19 cellular contexts compared by ENCODE assay signal in the genomic region with DNA sequence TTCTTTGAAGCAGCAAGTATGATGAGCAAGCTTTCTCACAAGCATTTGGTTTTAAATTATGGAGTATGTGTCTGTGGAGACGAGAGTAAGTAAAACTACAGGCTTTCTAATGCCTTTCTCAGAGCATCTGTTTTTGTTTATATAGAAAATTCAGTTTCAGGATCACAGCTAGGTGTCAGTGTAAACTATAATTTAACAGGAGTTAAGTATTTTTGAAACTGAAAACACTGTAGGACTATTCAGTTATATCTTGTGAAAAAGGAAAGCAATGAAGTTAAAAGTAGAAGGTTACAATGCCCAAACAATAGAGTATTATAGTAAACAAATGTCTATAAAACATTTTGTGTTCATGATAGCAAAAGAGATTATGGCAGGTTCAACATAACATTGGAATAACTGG.
DNase-seq lines count a peak whose midpoint lies in the region; ATAC-seq and TF ChIP-seq lines count a peak whose summit lies in the region.
"Had no signal": no experiment of that assay in that cellular context is flagged by ENCODE, and none has a peak within 500 bp of the region (broad histone marks: within the 10 kb centered on the region; RNA-seq: fewer than 3 reads in every experiment).

No MANE protein-coding gene starts in this region.

- H3K27me3 Mint-ChIP-seq in activated naive CD4-positive, alpha-beta T cell treated with anti-CD3 and anti-CD28 coated beads, Interleukin-2, amount 10 ng/mL, durations not matched to agents 7 days and 5 days: no peaks in the 10 kb centered on the region
- H3K27me3 Mint-ChIP-seq in activated naive CD4-positive, alpha-beta T cell treated with anti-CD3 and anti-CD28 coated beads for 36 hours (ENCODE audit: low read depth): no peaks in the 10 kb centered on the region
- H3K27me3 Mint-ChIP-seq: CD8-positive, alpha-beta memory T cell; type B pancreatic cell had no signal

- intact Hi-C loops in activated naive CD4-positive, alpha-beta T cell treated with anti-CD3 and anti-CD28 coated beads for 36 hours (cut with micrococcal nuclease): no loop called here
- intact Hi-C loops in vagina (cut with DNase I): no loop called here

- H3K4me1 ChIP-seq in vagina: no peaks in the 10 kb centered on the region

- peaks cover 66% of the 10 kb centered on the region for H3K36me3 Mint-ChIP-seq in activated naive CD4-positive, alpha-beta T cell treated with anti-CD3 and anti-CD28 coated beads, Interleukin-2, amount 10 ng/mL, durations not matched to agents 7 days and 5 days
- H3K36me3 Mint-ChIP-seq in activated naive CD4-positive, alpha-beta T cell treated with anti-CD3 and anti-CD28 coated beads for 36 hours (ENCODE audit: low read depth): peaks cover 50% of the 10 kb centered on the region
- H3K36me3 Mint-ChIP-seq: type B pancreatic cell had no signal

- H3K27ac ChIP-seq in substantia nigra (ENCODE audit: low read depth, low read length, poor library complexity, severe bottlenecking) (no peak overlapping the region), vagina (no peak overlapping the region)
- H3K27ac ChIP-seq: neutrophil had no signal

- peaks cover 0 to 54% of the 10 kb centered on the region in 2 donors for H3K36me3 ChIP-seq in vagina

- no peak overlapping the region for H3K4me3 ChIP-seq in vagina

- H3K27ac Mint-ChIP-seq in activated naive CD4-positive, alpha-beta T cell treated with anti-CD3 and anti-CD28 coated beads, Interleukin-2, amount 10 ng/mL, durations not matched to agents 7 days and 5 days: peak overlapping the region; percentile 85
- H3K27ac Mint-ChIP-seq in activated naive CD4-positive, alpha-beta T cell treated with anti-CD3 and anti-CD28 coated beads for 36 hours: no peak overlapping the region
- H3K27ac Mint-ChIP-seq: activated T-cell treated with anti-CD3 and anti-CD28 coated beads, Interleukin-2, amount 50 U/mL, for 72 hours; type B pancreatic cell had no signal

- H3K9me3 ChIP-seq in vagina: no peaks in the 10 kb centered on the region
- H3K9me3 ChIP-seq: neutrophil had no signal

- H3K4me1 Mint-ChIP-seq in activated naive CD4-positive, alpha-beta T cell treated with anti-CD3 and anti-CD28 coated beads, Interleukin-2, amount 10 ng/mL, durations not matched to agents 7 days and 5 days: peaks cover 15% of the 10 kb centered on the region
- H3K4me1 Mint-ChIP-seq in activated naive CD4-positive, alpha-beta T cell treated with anti-CD3 and anti-CD28 coated beads for 36 hours (ENCODE audit: low read depth): peaks cover 9% of the 10 kb centered on the region
- H3K4me1 Mint-ChIP-seq: CD8-positive, alpha-beta memory T cell had no signal

- in situ Hi-C loops in SK-MEL-5 (cut with HindIII; ENCODE audit: low pct_unique_long_range_greater_than_20kb, low sequenced_read_pairs): no loop called here

- CTCF ChIA-PET in activated naive CD4-positive, alpha-beta T cell treated with anti-CD3 and anti-CD28 coated beads, Interleukin-2, amount 10 ng/mL, durations not matched to agents 7 days and 5 days (lab: Charles Lee): no interaction called here
- CTCF ChIA-PET in activated naive CD4-positive, alpha-beta T cell treated with anti-CD3 and anti-CD28 coated beads for 36 hours (lab: Charles Lee): no interaction called here

- TF ChIP-seq POLR2A in vagina (IDR thresholded peaks at IDR 0.05): no peak

- no peaks in the 10 kb centered on the region for H3K9me3 Mint-ChIP-seq in activated naive CD4-positive, alpha-beta T cell treated with anti-CD3 and anti-CD28 coated beads, Interleukin-2, amount 10 ng/mL, durations not matched to agents 7 days and 5 days
- H3K9me3 Mint-ChIP-seq in activated naive CD4-positive, alpha-beta T cell treated with anti-CD3 and anti-CD28 coated beads for 36 hours: no peaks in the 10 kb centered on the region
- H3K9me3 Mint-ChIP-seq: activated T-cell treated with anti-CD3 and anti-CD28 coated beads, Interleukin-2, amount 50 U/mL, for 72 hours; CD8-positive, alpha-beta memory T cell; type B pancreatic cell had no signal

- ATAC-seq in HG02798 (IDR thresholded peaks at IDR 0.05; ENCODE audit: poor library complexity, unreplicated experiment) (peak; percentile 62), HG02678 (IDR thresholded peaks at IDR 0.05; ENCODE audit: unreplicated experiment) (no peak)
- ATAC-seq: activated T-cell treated with anti-CD3 and anti-CD28 coated beads, Interleukin-2, amount 50 U/mL, for 72 hours; right cardiac atrium had no signal

- DNase-seq in activated naive CD4-positive, alpha-beta T cell treated with anti-CD3 and anti-CD28 coated beads, Interleukin-2, amount 10 ng/mL, durations not matched to agents 7 days and 5 days: no peak
- DNase-seq in activated naive CD4-positive, alpha-beta T cell treated with anti-CD3 and anti-CD28 coated beads for 36 hours: no peak
- DNase-seq in SK-MEL-5 (ENCODE audit: low read depth, low spot score) (peak; percentile 1), substantia nigra (lab: John Stamatoyannopoulos, UW) (no peak), COR-L47 (lab: John Stamatoyannopoulos, UW) (no peak), vagina (ENCODE audit: extremely low spot score in 2 of 2) (no peak)
- DNase-seq: activated CD8-positive, alpha-beta memory T cell treated with anti-CD3 and anti-CD28 coated beads for 24 hours; activated T-cell treated with anti-CD3 and anti-CD28 coated beads, Interleukin-2, amount 50 U/mL, for 72 hours; CD8-positive, alpha-beta memory T cell; DND-41; GOT3; NCI-H187; NCI-H446; right cardiac atrium; stimulated activated naive CD4-positive, alpha-beta T cell had no signal

- H3K27me3 ChIP-seq in vagina: no peaks in the 10 kb centered on the region
- H3K27me3 ChIP-seq: neutrophil had no signal

- H3K4me3 Mint-ChIP-seq in activated naive CD4-positive, alpha-beta T cell treated with anti-CD3 and anti-CD28 coated beads, Interleukin-2, amount 10 ng/mL, durations not matched to agents 7 days and 5 days: no peak overlapping the region
- H3K4me3 Mint-ChIP-seq in activated naive CD4-positive, alpha-beta T cell treated with anti-CD3 and anti-CD28 coated beads for 36 hours: no peak overlapping the region
- H3K4me3 Mint-ChIP-seq: activated T-cell treated with anti-CD3 and anti-CD28 coated beads, Interleukin-2, amount 50 U/mL, for 72 hours; CD8-positive, alpha-beta memory T cell; type B pancreatic cell had no signal

- TF ChIP-seq CTCF in vagina (IDR thresholded peaks at IDR 0.05): no peak
